8 cellular contexts compared by ENCODE assay signal in genomic region chr14:68791078-68791983, GRCh38. TPM values are rescaled to one million over a fixed set of nuclear protein-coding genes. Genes with fewer than 3 reads are reported as not detected.
DNase-seq lines count a peak whose midpoint lies in the region; ATAC-seq and TF ChIP-seq lines count a peak whose summit lies in the region.

No MANE protein-coding gene starts in this region.

- peaks cover 68% of the 10 kb centered on the region for H3K4me1 Mint-ChIP-seq in neural crest cell

- no peaks in the 10 kb centered on the region for H3K27me3 ChIP-seq in SJCRH30

- H3K4me3 Mint-ChIP-seq in neural crest cell, result peak overlapping the region; percentile 98

- H3K9me3 ChIP-seq in SJCRH30 (replicated peaks), result no peaks in the 10 kb centered on the region

- peak overlapping the region; percentile 97 for H3K27ac ChIP-seq in SJCRH30

- H3K4me1 ChIP-seq in SJCRH30, result peaks cover 16% of the 10 kb centered on the region

- peaks cover 3% of the 10 kb centered on the region for H3K9me3 Mint-ChIP-seq in neural crest cell

- peaks cover 55% of the 10 kb centered on the region for H3K36me3 ChIP-seq in SJCRH30

- peaks cover 77% of the 10 kb centered on the region for H3K27me3 Mint-ChIP-seq in neural crest cell (ENCODE audit: low read depth)

- ATAC-seq in GM18907 (IDR thresholded peaks at IDR 0.05; ENCODE audit: unreplicated experiment), result no peak

- DNase-seq in NCI-H82 (lab: John Stamatoyannopoulos, UW) (peak; percentile 33), NCI-H82 treated with DMSO at 0.1 percent for 48 hours (lab: John Stamatoyannopoulos, UW; ENCODE audit: unreplicated experiment) (no peak), SJCRH30 (peak; percentile 60 to 64), erythroblast (lab: John Stamatoyannopoulos, UW) (peak; percentile 53 to 61), neural crest cell (ENCODE audit: low read depth, low spot score) (no peak), posterior vena cava (ENCODE audit: low spot score) (no peak), SIG-M5 (lab: John Stamatoyannopoulos, UW) (no peak)

- no peak for TF ChIP-seq POLR2A in erythroblast (IDR thresholded peaks at IDR 0.05; ENCODE audit: low read length)

- intact Hi-C loops in posterior vena cava (cut with DNase I), result loop anchor here (5.0 to 10.0 kb wide), 3 partner anchors 244 to 544 kb away; no protein-coding TSS in a partner anchor

- peak overlapping the region; percentile 98 for H3K27ac Mint-ChIP-seq in neural crest cell (ENCODE audit: unreplicated experiment)

- no peak for TF ChIP-seq CTCF in neural crest cell (conservative IDR thresholded peaks at IDR 0.05)

- H3K4me3 ChIP-seq in SJCRH30, result peak overlapping the region; percentile 84

- peaks cover 65% of the 10 kb centered on the region for H3K36me3 Mint-ChIP-seq in neural crest cell (ENCODE audit: low read depth)

RNA-seq across cellular contexts. Expression of gene ZFP36L1, which starts 1.5 kb away (rescaled TPM):
- total RNA-seq in SJCRH30 (2014; rRNA removed; shearing (Covaris generic)), result 67.4 and 70.3 TPM in 2 replicates
- total RNA-seq in neural crest cell (289 and 298 TPM in 2 replicates), posterior vena cava (100 to 1,000 TPM; 311 to 319 TPM)

Comparison
In these comparisons a context has a peak if more than half of its experiments do, and no peak if none do; other contexts are left out.
1. DNase-seq: peak in NCI-H82 (single experiment), SJCRH30 (2 of 2) and erythroblast (2 of 2); none in NCI-H82 treated with DMSO at 0.1 percent for 48 hours (single experiment), neural crest cell (single experiment), posterior vena cava (single experiment) and SIG-M5 (single experiment).